Comparison of ENCODE assay signal across 21 cellular contexts in the genomic region with DNA sequence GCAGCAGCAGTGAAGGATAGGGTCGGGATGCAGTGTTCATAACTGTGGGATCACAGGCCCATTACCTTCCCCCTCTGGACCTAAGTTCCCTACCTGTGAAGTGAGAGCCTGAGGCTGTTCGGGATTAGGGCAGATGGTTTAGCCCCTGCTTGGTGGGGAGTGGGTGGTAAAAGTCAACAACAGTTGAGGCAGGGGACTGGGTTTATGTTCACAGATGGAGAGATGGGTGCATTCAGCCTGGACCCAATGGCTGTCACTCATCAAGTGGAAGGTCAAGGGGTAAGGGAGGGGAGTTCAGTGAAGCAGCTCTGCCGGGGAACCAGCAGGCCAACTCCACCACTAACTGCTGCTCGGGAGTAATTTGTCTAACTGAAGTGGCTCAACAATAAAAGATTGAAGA.
"Had no signal": no experiment of that assay in that cellular context is flagged by ENCODE, and none has a peak within 500 bp of the region (broad histone marks: within the 10 kb centered on the region; RNA-seq: fewer than 3 reads in every experiment).

No MANE protein-coding gene starts in this region.

- H3K36me3 Mint-ChIP-seq: brain had no signal

- H3K9me3 Mint-ChIP-seq: activated CD4-positive, alpha-beta memory T cell treated with anti-CD3 and anti-CD28 coated beads for 36 hours; activated T-cell treated with anti-CD3 and anti-CD28 coated beads, Interleukin-2, amount 50 U/mL, for 4 hours; brain; central memory CD8-positive, alpha-beta T cell; T-cell had no signal

- H3K27me3 Mint-ChIP-seq: activated CD4-positive, alpha-beta memory T cell treated with anti-CD3 and anti-CD28 coated beads for 36 hours; activated CD4-positive, alpha-beta T cell treated with anti-CD3 and anti-CD28 coated beads, Interleukin-2, amount 10 ng/mL, durations not matched to agents 7 days and 5 days; activated naive CD8-positive, alpha-beta T cell; central memory CD8-positive, alpha-beta T cell; T-cell had no signal

- H3K4me3 Mint-ChIP-seq: activated CD4-positive, alpha-beta memory T cell treated with anti-CD3 and anti-CD28 coated beads for 36 hours; activated CD4-positive, alpha-beta T cell treated with anti-CD3 and anti-CD28 coated beads, Interleukin-2, amount 10 ng/mL, durations not matched to agents 7 days and 5 days; activated naive CD4-positive, alpha-beta T cell treated with anti-CD3 and anti-CD28 coated beads for 36 hours; activated naive CD8-positive, alpha-beta T cell; activated T-cell treated with anti-CD3 and anti-CD28 coated beads, Interleukin-2, amount 50 U/mL, for 4 hours; brain; central memory CD8-positive, alpha-beta T cell; T-cell had no signal

- H3K4me3 ChIP-seq: SK-N-MC had no signal

- DNase-seq: activated CD4-positive, alpha-beta memory T cell treated with anti-CD3 and anti-CD28 coated beads for 36 hours; activated CD4-positive, alpha-beta T cell treated with anti-CD3 and anti-CD28 coated beads, Interleukin-2, amount 10 ng/mL, durations not matched to agents 7 days and 5 days; activated CD4-positive, CD25-positive, alpha-beta regulatory T cell; activated gamma-delta T cell; activated naive CD4-positive, alpha-beta T cell treated with anti-CD3 and anti-CD28 coated beads for 36 hours; activated T-cell treated with anti-CD3 and anti-CD28 coated beads, Interleukin-2, amount 50 U/mL, for 4 hours; MM.1S; NCI-H1105; NCI-H1436; NCI-H1694 treated with DMSO at 0.1 percent for 48 hours; NCI-H2029 treated with DMSO at 0.1 percent for 48 hours; NCI-H446 treated with DMSO at 0.1 percent for 48 hours; NCI-H526 treated with DMSO at 0.1 percent for 48 hours; PC-3; T-cell; T-helper 2 cell had no signal

- H3K27ac ChIP-seq: SK-N-MC, VCaP had no signal

- ATAC-seq: activated T-cell treated with anti-CD3 and anti-CD28 coated beads, Interleukin-2, amount 50 U/mL, for 4 hours; PC-3; T-cell had no signal

- H3K27ac Mint-ChIP-seq: activated CD4-positive, alpha-beta memory T cell treated with anti-CD3 and anti-CD28 coated beads for 36 hours; activated CD4-positive, alpha-beta T cell treated with anti-CD3 and anti-CD28 coated beads, Interleukin-2, amount 10 ng/mL, durations not matched to agents 7 days and 5 days; activated naive CD4-positive, alpha-beta T cell treated with anti-CD3 and anti-CD28 coated beads for 36 hours; activated naive CD8-positive, alpha-beta T cell; brain; T-cell had no signal
